8 cellular contexts compared by ENCODE assay signal in the genomic region with DNA sequence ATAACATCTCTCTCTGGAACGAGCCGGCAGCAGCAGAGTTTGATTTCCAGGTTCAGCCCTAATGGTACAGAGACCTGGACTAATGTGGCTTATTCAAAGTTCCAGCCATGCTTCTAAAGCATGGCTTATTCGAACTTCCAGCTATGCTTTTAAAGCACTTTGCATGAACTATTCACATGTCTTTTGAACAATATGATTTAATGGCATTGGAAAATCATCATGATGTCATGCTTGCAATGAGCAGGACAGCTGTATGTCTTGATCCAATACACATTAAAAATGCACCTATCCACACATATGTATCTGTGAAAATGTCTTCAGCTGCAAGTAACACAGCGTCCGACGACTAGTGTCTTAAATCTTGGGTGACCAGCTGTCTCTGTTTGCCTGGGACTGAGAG.
"Had no signal": no experiment of that assay in that cellular context is flagged by ENCODE, and none has a peak within 500 bp of the region (broad histone marks: within the 10 kb centered on the region; RNA-seq: fewer than 3 reads in every experiment).

No MANE protein-coding gene starts in this region.

- H2AFZ ChIP-seq: GM23338 had no signal

- H3K4me3 ChIP-seq: GM23338 had no signal

- DNase-seq: H9, HCEC 1CT, HFFc6, KG1 had no signal

- H3K4me2 ChIP-seq: GM23338 had no signal

- ATAC-seq: GM23338 had no signal

- FAIRE-seq: H1, H54, HTR-8/SVneo had no signal
